ENCODE assay signal across 9 cellular contexts in genomic region chr9:127967151-127967809, GRCh38. TPM values are rescaled to one million over a fixed set of nuclear protein-coding genes. Genes with fewer than 3 reads are reported as not detected.
DNase-seq lines count a peak whose midpoint lies in the region; ATAC-seq and TF ChIP-seq lines count a peak whose summit lies in the region.
"Had no signal": no experiment of that assay in that cellular context is flagged by ENCODE, and none has a peak within 500 bp of the region (broad histone marks: within the 10 kb centered on the region; RNA-seq: fewer than 3 reads in every experiment).

No MANE protein-coding gene starts in this region.

- H3K27me3 Mint-ChIP-seq in brain: peaks cover 4% of the 10 kb centered on the region
- H3K27me3 Mint-ChIP-seq in naive thymus-derived CD8-positive, alpha-beta T cell: no peaks in the 10 kb centered on the region

- DNase-seq in stimulated activated CD4-positive, alpha-beta T cell treated with anti-CD3 and anti-CD28 coated beads, Interleukin-15, amount 100 ng/mL, for 24 hours: peak; percentile 12
- DNase-seq in stimulated activated CD4-positive, alpha-beta T cell treated with anti-CD3 and anti-CD28 coated beads, Interleukin-1b, Interleukin-23, amount 100 ng/mL, for 48 hours: no peak
- no peak for DNase-seq in naive thymus-derived CD8-positive, alpha-beta T cell
- DNase-seq in cerebellar nuclear complex (lab: John Stamatoyannopoulos, UW) (no peak), occipital lobe (lab: John Stamatoyannopoulos, UW) (no peak)
- DNase-seq: NCI-H524 had no signal

- H3K27ac Mint-ChIP-seq in brain: peak overlapping the region; percentile 66 to 99 (median 96)
- peak overlapping the region; percentile 92 to 100 (median 98) for H3K27ac Mint-ChIP-seq in naive thymus-derived CD8-positive, alpha-beta T cell

- peaks cover 99% of the 10 kb centered on the region for H3K4me1 Mint-ChIP-seq in brain
- H3K4me1 Mint-ChIP-seq in naive thymus-derived CD8-positive, alpha-beta T cell: peaks cover 64 to 99% (median 98%) of the 10 kb centered on the region in 4 donors

- no peaks in the 10 kb centered on the region for H3K36me3 Mint-ChIP-seq in brain
- peaks cover 0 to 51% (median 7%) of the 10 kb centered on the region in 3 donors for H3K36me3 Mint-ChIP-seq in naive thymus-derived CD8-positive, alpha-beta T cell

- POLR2A ChIA-PET in naive thymus-derived CD8-positive, alpha-beta T cell (lab: Charles Lee): interaction anchor here (1.4 to 67.4 kb wide), 5 partner anchors 1 to 182 kb away, joined by 4 to 2190 read pairs (median 737); partner anchors contain the start of genes DPM2, EEIG1, NAIF1 and SLC25A25

- no peak for TF ChIP-seq CTCF in brain (conservative IDR thresholded peaks at IDR 0.05)

- H3K9me3 Mint-ChIP-seq in brain: no peaks in the 10 kb centered on the region
- H3K9me3 Mint-ChIP-seq in naive thymus-derived CD8-positive, alpha-beta T cell: no peaks in the 10 kb centered on the region

- ATAC-seq in naive thymus-derived CD8-positive, alpha-beta T cell: peak in 1 of 2 donors; percentile 6
- no peak for ATAC-seq in HG02798 (IDR thresholded peaks at IDR 0.05; ENCODE audit: poor library complexity, unreplicated experiment)
- ATAC-seq in HG02840 (IDR thresholded peaks at IDR 0.05; ENCODE audit: low FRiP score, unreplicated experiment): no peak

- H3K4me3 Mint-ChIP-seq in brain: no peak overlapping the region
- peak overlapping the region; percentile 87 to 99 (median 92) for H3K4me3 Mint-ChIP-seq in naive thymus-derived CD8-positive, alpha-beta T cell

RNA-seq across cellular contexts. Expression of gene EEIG1, which starts 13.5 kb away (rescaled TPM):
- 78.8 TPM for polyA plus RNA-seq in brain (ENCODE audit: insufficient read depth, low read depth, low replicate concordance)
- 100 to 1,000 TPM; 564 to 631 TPM for total RNA-seq in naive thymus-derived CD8-positive, alpha-beta T cell
- polyA plus RNA-seq in naive thymus-derived CD8-positive, alpha-beta T cell: 100 to 1,000 TPM; 134 to 318 (median 149) TPM
- total RNA-seq in occipital lobe: 2.7 TPM

RNA-seq across cellular contexts. Expression of gene DPM2, which starts 29.6 kb away (rescaled TPM):
- 144 TPM for polyA plus RNA-seq in brain (ENCODE audit: insufficient read depth, low read depth, low replicate concordance)
- total RNA-seq in naive thymus-derived CD8-positive, alpha-beta T cell: 10 to 100 TPM; 71.1 to 74.6 TPM
- polyA plus RNA-seq in naive thymus-derived CD8-positive, alpha-beta T cell: 10 to 100 TPM; 28.5 to 34.7 (median 34.2) TPM
- 11.4 TPM for total RNA-seq in occipital lobe

RNA-seq across cellular contexts. Expression of gene PIP5KL1, which starts 36.7 kb away (rescaled TPM):
- 2.4 TPM for polyA plus RNA-seq in brain (ENCODE audit: insufficient read depth, low read depth, low replicate concordance)
- 1 to 10 TPM; 1.8 to 2.0 TPM for total RNA-seq in naive thymus-derived CD8-positive, alpha-beta T cell
- under 1 TPM in 2 of 3 donors, not detected in 1; 0.28 to 0.46 TPM for polyA plus RNA-seq in naive thymus-derived CD8-positive, alpha-beta T cell
- total RNA-seq in occipital lobe: 1.4 TPM

RNA-seq across cellular contexts. Expression of gene ST6GALNAC4, which starts 50.4 kb away (rescaled TPM):
- polyA plus RNA-seq in brain (ENCODE audit: insufficient read depth, low read depth, low replicate concordance): 19.2 TPM
- 10 to 100 TPM; 47.0 to 47.5 TPM for total RNA-seq in naive thymus-derived CD8-positive, alpha-beta T cell
- polyA plus RNA-seq in naive thymus-derived CD8-positive, alpha-beta T cell: 10 to 100 TPM; 19.8 to 34.4 (median 22.1) TPM
- total RNA-seq in occipital lobe: 10.5 TPM

Comparison
In these comparisons a context has a peak if more than half of its experiments do, and no peak if none do; other contexts are left out.
1. H3K4me3 Mint-ChIP-seq: peak in naive thymus-derived CD8-positive, alpha-beta T cell (10 of 10); none in brain (0 of 5).
2. RNA of gene EEIG1, which starts 13.5 kb away (total RNA-seq): 564 to 631 TPM in naive thymus-derived CD8-positive, alpha-beta T cell; 2.7 TPM in occipital lobe (single experiment); every median in the first group is over 100 times any median in the second.